Comparison of ENCODE assay signal across 22 cellular contexts in the genomic region with DNA sequence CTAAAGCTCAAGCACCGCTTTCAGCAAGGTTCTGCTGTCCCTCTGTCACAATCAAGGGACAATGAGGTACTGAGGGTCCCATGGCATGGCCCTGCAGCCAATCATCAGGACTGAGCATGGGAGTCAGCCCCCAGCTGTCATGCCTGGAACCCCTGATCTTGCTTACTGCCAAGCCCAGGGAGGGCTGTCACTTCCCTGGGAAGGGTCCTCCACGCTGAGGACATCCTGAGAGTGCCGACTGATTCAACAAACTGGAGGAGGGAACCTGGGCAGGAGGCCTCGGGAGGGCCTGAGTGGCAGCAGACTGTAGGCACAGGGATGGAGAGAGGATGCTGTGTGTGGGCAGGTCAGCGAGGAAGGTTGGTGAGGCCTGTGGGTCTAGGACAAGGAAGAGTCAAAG.
"Had no signal": no experiment of that assay in that cellular context is flagged by ENCODE, and none has a peak within 500 bp of the region (broad histone marks: within the 10 kb centered on the region; RNA-seq: fewer than 3 reads in every experiment).

No MANE protein-coding gene starts in this region.

- H3K9me3 ChIP-seq: adrenal gland had no signal

- DNase-seq: activated CD4-positive, alpha-beta T cell treated with anti-CD3 and anti-CD28 coated beads for 4 hours; activated CD8-positive, alpha-beta memory T cell treated with anti-CD3 and anti-CD28 coated beads, Interleukin-2, amount 50 U/mL, for 4 hours; activated gamma-delta T cell treated with Interleukin-2 at 50 U/mL for 16 hours; activated naive CD4-positive, alpha-beta T cell treated with anti-CD3 and anti-CD28 coated beads, Interleukin-2, amount 50 U/mL, for 16 hours; activated naive CD8-positive, alpha-beta T cell treated with anti-CD3 and anti-CD28 coated beads, Interleukin-2, amount 10 ng/mL, durations not matched to agents 7 days and 5 days; activated T-cell treated with anti-CD3 and anti-CD28 coated beads, Interleukin-2, amount 50 U/mL, for 72 hours; aorta; central memory CD4-positive, alpha-beta T cell; Kasumi-1; KBM-7; NCI-H1105 treated with DMSO at 0.1 percent for 48 hours; NCI-H1436 treated with DMSO at 0.1 percent for 48 hours; NCI-H187; NCI-H2081 treated with DMSO at 0.1 percent for 48 hours; NCI-H446; NCI-H524; SHP77 had no signal

- ATAC-seq: activated CD4-positive, CD25-positive, alpha-beta regulatory T cell treated with anti-CD3 and anti-CD28 coated beads, Interleukin-2, amount 50 U/mL, for 24 hours; activated T-cell treated with anti-CD3 and anti-CD28 coated beads, Interleukin-2, amount 50 U/mL, for 72 hours had no signal

- H3K27ac ChIP-seq: adrenal gland, breast epithelium, Peyer's patch, RWPE1 had no signal

- H3K4me3 ChIP-seq: adrenal gland, breast epithelium, Peyer's patch had no signal

- H3K27me3 ChIP-seq: adrenal gland, breast epithelium, Peyer's patch had no signal

- H3K36me3 ChIP-seq: adrenal gland, breast epithelium, Peyer's patch had no signal

- H3K4me1 ChIP-seq: adrenal gland, breast epithelium, Peyer's patch had no signal
